In genomic region chr15:90780916-90781315, GRCh38 we compare ENCODE assay signal across 13 cellular contexts.
DNase-seq lines count a peak whose midpoint lies in the region; ATAC-seq and TF ChIP-seq lines count a peak whose summit lies in the region.
"Had no signal": no experiment of that assay in that cellular context is flagged by ENCODE, and none has a peak within 500 bp of the region (broad histone marks: within the 10 kb centered on the region; RNA-seq: fewer than 3 reads in every experiment).

No MANE protein-coding gene starts in this region.

- H3K36me3 ChIP-seq in Caco-2 (ENCODE audit: control insufficient read depth, insufficient read depth, low read length) = no peaks in the 10 kb centered on the region
- no peaks in the 10 kb centered on the region for H3K36me3 ChIP-seq in left lung
- H3K36me3 ChIP-seq: right lobe of liver, thoracic aorta had no signal

- no TSS peak for BruUV-seq in Caco-2 (replicated peaks; lab: Mats Ljungman, UMichigan)

- peak overlapping the region in 1 of 2 donors; percentile 63 for H3K27ac ChIP-seq in left lung
- H3K27ac ChIP-seq: right lobe of liver, thoracic aorta had no signal

- peaks cover 5% of the 10 kb centered on the region for H3K36me3 Mint-ChIP-seq in Caco-2 (ENCODE audit: insufficient read depth, unreplicated experiment)
- peaks cover 2% of the 10 kb centered on the region for H3K36me3 Mint-ChIP-seq in T-helper 17 cell (ENCODE audit: low read depth)
- peaks cover 7 to 29% (median 23%) of the 10 kb centered on the region in 3 donors for H3K36me3 Mint-ChIP-seq in immature natural killer cell

- CTCF ChIA-PET in Caco-2 (lab: Charles Lee) = no interaction called here

- DNase-seq in Caco-2 (no peak), GM20000 (ENCODE audit: low spot score) (peak; percentile 22), T-helper 17 cell (no peak), immature natural killer cell (peak; percentile 3 to 24 (median 5)), NCI-H1417 treated with DMSO at 0.1 percent for 48 hours (lab: John Stamatoyannopoulos, UW) (no peak), left lung (no peak), NCI-H187 (lab: John Stamatoyannopoulos, UW) (no peak)
- DNase-seq: NCI-H1694, right lobe of liver had no signal

- H3K4me3 ChIP-seq in Caco-2 (ENCODE audit: low read depth, low read length) (no peak overlapping the region), left lung (no peak overlapping the region)
- H3K4me3 ChIP-seq: right lobe of liver, thoracic aorta had no signal

- H3K9me3 ChIP-seq in Caco-2 (no peaks in the 10 kb centered on the region), T-helper 17 cell (ENCODE audit: control insufficient read depth, low read length, poor library complexity, severe bottlenecking) (no peaks in the 10 kb centered on the region), left lung (no peaks in the 10 kb centered on the region)
- H3K9me3 ChIP-seq: right lobe of liver, thoracic aorta had no signal

- H3K9me3 Mint-ChIP-seq in Caco-2 (ENCODE audit: unreplicated experiment) = no peaks in the 10 kb centered on the region
- peaks cover 0 to 1% (median 0%) of the 10 kb centered on the region in 6 donors for H3K9me3 Mint-ChIP-seq in immature natural killer cell
- H3K9me3 Mint-ChIP-seq: brain had no signal

- no peaks in the 10 kb centered on the region for H3K4me1 Mint-ChIP-seq in Caco-2 (ENCODE audit: low read depth, unreplicated experiment)
- H3K4me1 Mint-ChIP-seq in T-helper 17 cell = peaks cover 8% of the 10 kb centered on the region
- peaks cover 27 to 32% of the 10 kb centered on the region in 2 donors for H3K4me1 Mint-ChIP-seq in immature natural killer cell
- H3K4me1 Mint-ChIP-seq: brain had no signal

- peak; percentile 63 for ATAC-seq in T-helper 17 cell
- no peak for ATAC-seq in left lung
- ATAC-seq: HCT116, right lobe of liver, SK-N-SH treated with all-trans-retinoic acid at 6 μM for 48 hours had no signal

- H3K27ac Mint-ChIP-seq in Caco-2 (ENCODE audit: unreplicated experiment) (peak overlapping the region; percentile 11), T-helper 17 cell (peak overlapping the region; percentile 42), immature natural killer cell (peak overlapping the region; percentile 61 to 90 (median 85))
- H3K27ac Mint-ChIP-seq: brain had no signal

- H3K27me3 ChIP-seq in Caco-2 (replicated peaks; ENCODE audit: control insufficient read depth, insufficient read depth, low read length) (no peaks in the 10 kb centered on the region), left lung (no peaks in the 10 kb centered on the region)
- H3K27me3 ChIP-seq: right lobe of liver had no signal

- TF ChIP-seq CTCF in Caco-2 (IDR thresholded peaks at IDR 0.05; ENCODE audit: insufficient read depth in 1 of 2, low read depth in 1 of 2, low read length in 1 of 2, severe bottlenecking in 1 of 2, unreplicated experiment in 1 of 2) = no peak
- TF ChIP-seq CTCF in GM20000 (IDR thresholded peaks at IDR 0.05; ENCODE audit: extremely low read depth, missing control alignments) = no peak
- no peak for TF ChIP-seq CTCF in left lung (IDR thresholded peaks at IDR 0.05)

- no peak overlapping the region for H3K4me3 Mint-ChIP-seq in Caco-2 (ENCODE audit: unreplicated experiment)
- H3K4me3 Mint-ChIP-seq in T-helper 17 cell = peak overlapping the region; percentile 9
- H3K4me3 Mint-ChIP-seq in immature natural killer cell = peak overlapping the region; percentile 67 to 82 (median 77)
- H3K4me3 Mint-ChIP-seq: brain had no signal

- POLR2A ChIA-PET in Caco-2 (lab: Charles Lee) = interaction anchor here (0.6 kb wide), 1 partner anchor 120 kb away, joined by 3 read pairs; no protein-coding TSS in a partner anchor

- H3K27me3 Mint-ChIP-seq in Caco-2 (ENCODE audit: insufficient read depth, unreplicated experiment) (no peaks in the 10 kb centered on the region), T-helper 17 cell (no peaks in the 10 kb centered on the region), immature natural killer cell (ENCODE audit: low read depth in 3 of 3) (peaks cover 0 to 1% (median 0%) of the 10 kb centered on the region in 3 donors)
- H3K27me3 Mint-ChIP-seq: brain had no signal

- intact Hi-C loops in Caco-2 (cut with micrococcal nuclease; ENCODE audit: unreplicated experiment) (no loop called here), left lung (cut with DNase I) (no loop called here)

- H3K4me1 ChIP-seq in Caco-2 (no peaks in the 10 kb centered on the region), left lung (peaks cover 0 to 20% of the 10 kb centered on the region in 2 donors)
- H3K4me1 ChIP-seq: right lobe of liver had no signal

Comparison
In these comparisons a context has a peak if more than half of its experiments do, and no peak if none do; other contexts are left out.
1. DNase-seq: peak in GM20000 (single experiment) and immature natural killer cell (3 of 3); none in Caco-2 (0 of 2), T-helper 17 cell (0 of 3), NCI-H1417 treated with DMSO at 0.1 percent for 48 hours (single experiment), left lung (0 of 2) and NCI-H187 (0 of 2).
2. H3K27ac Mint-ChIP-seq: peak in every context shown above with its lines; median percentile 85 in immature natural killer cell; 42 in T-helper 17 cell; 11 in Caco-2.